ENCODE assay signal across 1 cellular context in genomic region chr17:1573932-1574696, GRCh38.
TF ChIP-seq lines count a peak whose summit lies in the region.

No MANE protein-coding gene starts in this region.

TF ChIP-seq in HepG2, 621 proteins besides CTCF, POLR2A, EP300 and RAD21 (continued from another document and continues in another):
- TF ChIP-seq KLF16 (CRISPR knock-in tag; IDR thresholded peaks at IDR 0.05) (no peak), SP2 (CRISPR knock-in tag; IDR thresholded peaks at IDR 0.05) (no peak), ZNF792 (CRISPR knock-in tag; IDR thresholded peaks at IDR 0.05) (peak; percentile 58; the same call in 1 of the 2 replicates), MBNL3 (CRISPR knock-in tag; conservative IDR thresholded peaks at IDR 0.05) (no peak), ELF4 (CRISPR knock-in tag; IDR thresholded peaks at IDR 0.05; ENCODE audit: borderline replicate concordance) (no peak), KLF13 (CRISPR knock-in tag; IDR thresholded peaks at IDR 0.05) (no peak), ZNF30 (CRISPR knock-in tag; IDR thresholded peaks at IDR 0.05) (no peak), ZNF225 (CRISPR knock-in tag; IDR thresholded peaks at IDR 0.05) (no peak), ZNF839 (CRISPR knock-in tag; IDR thresholded peaks at IDR 0.05; ENCODE audit: borderline replicate concordance) (no peak; the same call in 1 of the 2 replicates), RBAK (CRISPR knock-in tag; IDR thresholded peaks at IDR 0.05) (no peak), MAX (IDR thresholded peaks at IDR 0.05) (no peak), PCBP1 (IDR thresholded peaks at IDR 0.05; ENCODE audit: borderline replicate concordance, low read depth, low read length) (no peak), RFX3 (CRISPR knock-in tag; IDR thresholded peaks at IDR 0.05) (no peak), ATM (IDR thresholded peaks at IDR 0.05; ENCODE audit: borderline replicate concordance) (no peak), ZFP1 (CRISPR knock-in tag; IDR thresholded peaks at IDR 0.05) (no peak), CSRNP2 (CRISPR knock-in tag; conservative IDR thresholded peaks at IDR 0.05; ENCODE audit: low read depth) (no peak), ZNF292 (CRISPR knock-in tag; IDR thresholded peaks at IDR 0.05; ENCODE audit: borderline replicate concordance, low read depth) (no peak), TEF (CRISPR knock-in tag; IDR thresholded peaks at IDR 0.05) (no peak), GFI1 (CRISPR knock-in tag; IDR thresholded peaks at IDR 0.05; ENCODE audit: borderline replicate concordance) (0 out of 2 replicates have a peak, but pooled peaks have one; percentile 33), ZFP41 (CRISPR knock-in tag; IDR thresholded peaks at IDR 0.05; ENCODE audit: borderline replicate concordance) (no peak), PTBP1 (IDR thresholded peaks at IDR 0.05; ENCODE audit: low read depth, low read length, poor library complexity, severe bottlenecking) (no peak), HNRNPLL (IDR thresholded peaks at IDR 0.05; ENCODE audit: low read depth, low read length, poor library complexity, severe bottlenecking) (no peak), NR2F6 (IDR thresholded peaks at IDR 0.05) (no peak), NR2F6 (CRISPR knock-in tag; IDR thresholded peaks at IDR 0.05) (peak; percentile 23; the same call in 1 of the 2 replicates), ZNF670 (CRISPR knock-in tag; IDR thresholded peaks at IDR 0.05; ENCODE audit: borderline replicate concordance) (no peak), ZNF83 (CRISPR knock-in tag; IDR thresholded peaks at IDR 0.05; ENCODE audit: borderline replicate concordance) (no peak), ZNF549 (CRISPR knock-in tag; IDR thresholded peaks at IDR 0.05) (no peak), NFE2 (CRISPR knock-in tag; IDR thresholded peaks at IDR 0.05) (no peak), ZNF737 (CRISPR knock-in tag; IDR thresholded peaks at IDR 0.05; ENCODE audit: borderline replicate concordance) (no peak), HINFP (CRISPR knock-in tag; IDR thresholded peaks at IDR 0.05; ENCODE audit: low read depth) (0 out of 2 replicates have a peak, but pooled peaks have one; percentile 50), NBN (conservative IDR thresholded peaks at IDR 0.05) (no peak), ZNF7 (CRISPR knock-in tag; IDR thresholded peaks at IDR 0.05) (no peak), ZC3H4 (CRISPR knock-in tag; IDR thresholded peaks at IDR 0.05; ENCODE audit: borderline replicate concordance) (no peak), CREM (IDR thresholded peaks at IDR 0.05) (no peak), CREM (CRISPR knock-in tag; IDR thresholded peaks at IDR 0.05) (no peak), ZNF781 (CRISPR knock-in tag; IDR thresholded peaks at IDR 0.05; ENCODE audit: borderline replicate concordance, not compliant biosample characterization) (no peak), ZNF354B (CRISPR knock-in tag; IDR thresholded peaks at IDR 0.05) (no peak), RFXANK (CRISPR knock-in tag; IDR thresholded peaks at IDR 0.05) (no peak), SMYD3 (CRISPR knock-in tag; IDR thresholded peaks at IDR 0.05) (no peak), IKZF4 (CRISPR knock-in tag; IDR thresholded peaks at IDR 0.05; ENCODE audit: borderline replicate concordance, low read depth, not compliant biosample characterization) (no peak), ZNF629 (CRISPR knock-in tag; conservative IDR thresholded peaks at IDR 0.05) (no peak), GRHL1 (CRISPR knock-in tag; conservative IDR thresholded peaks at IDR 0.05) (no peak), ZNF274 (CRISPR knock-in tag; IDR thresholded peaks at IDR 0.05) (0 out of 2 replicates have a peak, but pooled peaks have one; percentile 44), ZNF773 (CRISPR knock-in tag; IDR thresholded peaks at IDR 0.05; ENCODE audit: borderline replicate concordance) (no peak), SRSF9 (IDR thresholded peaks at IDR 0.05; ENCODE audit: borderline replicate concordance, insufficient read depth, low read depth, low read length, poor library complexity, severe bottlenecking) (no peak), CBX2 (IDR thresholded peaks at IDR 0.05; ENCODE audit: low read depth, low read length) (no peak), CBX2 (CRISPR knock-in tag; IDR thresholded peaks at IDR 0.05; ENCODE audit: low read depth) (no peak), ZNF280D (CRISPR knock-in tag; IDR thresholded peaks at IDR 0.05) (no peak), SIN3A (IDR thresholded peaks at IDR 0.05; ENCODE audit: borderline replicate concordance, low read depth, low read length) (no peak), ZNF660 (CRISPR knock-in tag; IDR thresholded peaks at IDR 0.05; ENCODE audit: borderline replicate concordance, low read depth) (no peak), SRSF4 (IDR thresholded peaks at IDR 0.05; ENCODE audit: low read depth, low read length, poor library complexity, severe bottlenecking) (no peak), MXD4 (CRISPR knock-in tag; IDR thresholded peaks at IDR 0.05) (no peak; the same call in 1 of the 2 replicates), SOX5 (CRISPR knock-in tag; IDR thresholded peaks at IDR 0.05; ENCODE audit: borderline replicate concordance) (no peak)
- TF ChIP-seq, protein P1, sequence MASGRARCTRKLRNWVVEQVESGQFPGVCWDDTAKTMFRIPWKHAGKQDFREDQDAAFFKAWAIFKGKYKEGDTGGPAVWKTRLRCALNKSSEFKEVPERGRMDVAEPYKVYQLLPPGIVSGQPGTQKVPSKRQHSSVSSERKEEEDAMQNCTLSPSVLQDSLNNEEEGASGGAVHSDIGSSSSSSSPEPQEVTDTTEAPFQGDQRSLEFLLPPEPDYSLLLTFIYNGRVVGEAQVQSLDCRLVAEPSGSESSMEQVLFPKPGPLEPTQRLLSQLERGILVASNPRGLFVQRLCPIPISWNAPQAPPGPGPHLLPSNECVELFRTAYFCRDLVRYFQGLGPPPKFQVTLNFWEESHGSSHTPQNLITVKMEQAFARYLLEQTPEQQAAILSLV (CRISPR knock-in tag; IDR thresholded peaks at IDR 0.05; ENCODE audit: borderline replicate concordance): no peak
- TF ChIP-seq, protein P2, sequence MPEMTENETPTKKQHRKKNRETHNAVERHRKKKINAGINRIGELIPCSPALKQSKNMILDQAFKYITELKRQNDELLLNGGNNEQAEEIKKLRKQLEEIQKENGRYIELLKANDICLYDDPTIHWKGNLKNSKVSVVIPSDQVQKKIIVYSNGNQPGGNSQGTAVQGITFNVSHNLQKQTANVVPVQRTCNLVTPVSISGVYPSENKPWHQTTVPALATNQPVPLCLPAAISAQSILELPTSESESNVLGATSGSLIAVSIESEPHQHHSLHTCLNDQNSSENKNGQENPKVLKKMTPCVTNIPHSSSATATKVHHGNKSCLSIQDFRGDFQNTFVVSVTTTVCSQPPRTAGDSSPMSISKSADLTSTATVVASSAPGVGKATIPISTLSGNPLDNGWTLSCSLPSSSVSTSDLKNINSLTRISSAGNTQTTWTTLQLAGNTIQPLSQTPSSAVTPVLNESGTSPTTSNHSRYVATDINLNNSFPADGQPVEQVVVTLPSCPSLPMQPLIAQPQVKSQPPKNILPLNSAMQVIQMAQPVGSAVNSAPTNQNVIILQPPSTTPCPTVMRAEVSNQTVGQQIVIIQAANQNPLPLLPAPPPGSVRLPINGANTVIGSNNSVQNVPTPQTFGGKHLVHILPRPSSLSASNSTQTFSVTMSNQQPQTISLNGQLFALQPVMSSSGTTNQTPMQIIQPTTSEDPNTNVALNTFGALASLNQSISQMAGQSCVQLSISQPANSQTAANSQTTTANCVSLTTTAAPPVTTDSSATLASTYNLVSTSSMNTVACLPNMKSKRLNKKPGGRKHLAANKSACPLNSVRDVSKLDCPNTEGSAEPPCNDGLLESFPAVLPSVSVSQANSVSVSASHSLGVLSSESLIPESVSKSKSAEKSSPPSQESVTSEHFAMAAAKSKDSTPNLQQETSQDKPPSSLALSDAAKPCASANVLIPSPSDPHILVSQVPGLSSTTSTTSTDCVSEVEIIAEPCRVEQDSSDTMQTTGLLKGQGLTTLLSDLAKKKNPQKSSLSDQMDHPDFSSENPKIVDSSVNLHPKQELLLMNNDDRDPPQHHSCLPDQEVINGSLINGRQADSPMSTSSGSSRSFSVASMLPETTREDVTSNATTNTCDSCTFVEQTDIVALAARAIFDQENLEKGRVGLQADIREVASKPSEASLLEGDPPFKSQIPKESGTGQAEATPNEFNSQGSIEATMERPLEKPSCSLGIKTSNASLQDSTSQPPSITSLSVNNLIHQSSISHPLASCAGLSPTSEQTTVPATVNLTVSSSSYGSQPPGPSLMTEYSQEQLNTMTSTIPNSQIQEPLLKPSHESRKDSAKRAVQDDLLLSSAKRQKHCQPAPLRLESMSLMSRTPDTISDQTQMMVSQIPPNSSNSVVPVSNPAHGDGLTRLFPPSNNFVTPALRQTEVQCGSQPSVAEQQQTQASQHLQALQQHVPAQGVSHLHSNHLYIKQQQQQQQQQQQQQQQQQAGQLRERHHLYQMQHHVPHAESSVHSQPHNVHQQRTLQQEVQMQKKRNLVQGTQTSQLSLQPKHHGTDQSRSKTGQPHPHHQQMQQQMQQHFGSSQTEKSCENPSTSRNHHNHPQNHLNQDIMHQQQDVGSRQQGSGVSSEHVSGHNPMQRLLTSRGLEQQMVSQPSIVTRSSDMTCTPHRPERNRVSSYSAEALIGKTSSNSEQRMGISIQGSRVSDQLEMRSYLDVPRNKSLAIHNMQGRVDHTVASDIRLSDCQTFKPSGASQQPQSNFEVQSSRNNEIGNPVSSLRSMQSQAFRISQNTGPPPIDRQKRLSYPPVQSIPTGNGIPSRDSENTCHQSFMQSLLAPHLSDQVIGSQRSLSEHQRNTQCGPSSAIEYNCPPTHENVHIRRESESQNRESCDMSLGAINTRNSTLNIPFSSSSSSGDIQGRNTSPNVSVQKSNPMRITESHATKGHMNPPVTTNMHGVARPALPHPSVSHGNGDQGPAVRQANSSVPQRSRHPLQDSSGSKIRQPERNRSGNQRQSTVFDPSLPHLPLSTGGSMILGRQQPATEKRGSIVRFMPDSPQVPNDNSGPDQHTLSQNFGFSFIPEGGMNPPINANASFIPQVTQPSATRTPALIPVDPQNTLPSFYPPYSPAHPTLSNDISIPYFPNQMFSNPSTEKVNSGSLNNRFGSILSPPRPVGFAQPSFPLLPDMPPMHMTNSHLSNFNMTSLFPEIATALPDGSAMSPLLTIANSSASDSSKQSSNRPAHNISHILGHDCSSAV (CRISPR knock-in tag; IDR thresholded peaks at IDR 0.05; ENCODE audit: borderline replicate concordance): no peak
